ENCODE assay signal across 8 cellular contexts in the genomic region with DNA sequence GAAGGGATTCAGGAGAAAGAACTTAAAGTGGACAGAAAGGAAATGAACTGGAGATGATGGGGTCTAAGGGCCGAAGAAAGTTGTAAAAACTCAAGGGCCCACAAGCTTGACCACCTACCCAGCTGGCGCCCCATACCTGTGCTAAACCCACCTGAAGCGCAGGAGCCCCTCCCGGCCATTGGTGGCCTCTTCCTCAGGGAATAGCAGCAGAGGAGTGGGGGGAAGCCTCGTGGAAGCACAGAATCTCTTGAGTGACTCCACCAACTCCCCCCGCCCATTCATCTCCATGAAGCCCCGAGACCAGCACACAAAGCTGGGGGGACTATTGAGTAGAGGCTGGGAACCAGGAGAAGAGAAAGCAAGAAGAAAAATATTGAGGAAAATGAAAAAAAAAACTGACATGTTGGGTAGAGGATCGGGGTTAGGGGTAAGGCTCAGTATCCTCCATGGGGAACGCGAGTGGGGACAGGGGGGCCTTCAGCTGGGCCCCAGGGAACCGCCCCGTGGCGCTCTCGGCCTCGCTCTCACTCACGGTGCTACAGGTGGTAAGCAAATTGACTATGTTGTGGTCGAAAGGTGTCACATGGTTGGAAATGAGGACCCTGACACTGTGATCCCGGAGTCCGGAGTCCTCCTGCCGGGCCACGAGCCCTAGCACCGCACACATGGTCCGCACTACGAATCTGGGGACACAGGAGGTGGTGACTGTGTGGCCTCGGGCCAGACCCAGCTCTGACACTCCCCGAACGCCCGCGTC. TPM values are rescaled to one million over a fixed set of nuclear protein-coding genes. Genes with fewer than 3 reads are reported as not detected.
DNase-seq lines count a peak whose midpoint lies in the region; ATAC-seq, FAIRE-seq and TF ChIP-seq lines count a peak whose summit lies in the region.

No MANE protein-coding gene starts in this region.

- no peak for TF ChIP-seq POLR2A in stomach (IDR thresholded peaks at IDR 0.05)

- no peak for DNase-seq in activated T-cell treated with anti-CD3 and anti-CD28 coated beads, Interleukin-2, amount 50 U/mL, for 4 hours
- DNase-seq in activated T-cell treated with anti-CD3 and anti-CD28 coated beads for 4 hours (no peak), stomach (no peak), ureter (ENCODE audit: low spot score) (no peak), HTR-8/SVneo (ENCODE audit: insufficient read length, low spot score) (no peak)
- no peak for DNase-seq in activated naive CD8-positive, alpha-beta T cell treated with anti-CD3 and anti-CD28 coated beads for 36 hours

- peak overlapping the region; percentile 93 for H3K4me3 ChIP-seq in iPS-18c (ENCODE audit: insufficient read depth, low read depth, low read length)
- peak overlapping the region; percentile 78 to 94 (median 92) for H3K4me3 ChIP-seq in stomach

- TF ChIP-seq EP300 in stomach (IDR thresholded peaks at IDR 0.05), result no peak

- H3K4me1 Mint-ChIP-seq in activated T-cell treated with anti-CD3 and anti-CD28 coated beads, Interleukin-2, amount 50 U/mL, for 4 hours (ENCODE audit: low read depth), result peaks cover 42% of the 10 kb centered on the region
- H3K4me1 Mint-ChIP-seq in activated naive CD8-positive, alpha-beta T cell treated with anti-CD3 and anti-CD28 coated beads for 36 hours, result peaks cover 40% of the 10 kb centered on the region

- intact Hi-C loops in stomach (cut with DNase I; ENCODE audit: low total_unique reads), result no loop called here

- ATAC-seq in activated T-cell treated with anti-CD3 and anti-CD28 coated beads, Interleukin-2, amount 50 U/mL, for 4 hours, result peak; percentile 5
- peak; percentile 7 for ATAC-seq in HG03196 (IDR thresholded peaks at IDR 0.05; ENCODE audit: unreplicated experiment)

- peak overlapping the region; percentile 99 for H3K4me3 Mint-ChIP-seq in activated T-cell treated with anti-CD3 and anti-CD28 coated beads, Interleukin-2, amount 50 U/mL, for 4 hours
- peak overlapping the region; percentile 98 for H3K4me3 Mint-ChIP-seq in activated naive CD8-positive, alpha-beta T cell treated with anti-CD3 and anti-CD28 coated beads for 36 hours

- H3K27me3 Mint-ChIP-seq in activated T-cell treated with anti-CD3 and anti-CD28 coated beads, Interleukin-2, amount 50 U/mL, for 4 hours (ENCODE audit: low read depth), result no peaks in the 10 kb centered on the region
- no peaks in the 10 kb centered on the region for H3K27me3 Mint-ChIP-seq in activated naive CD8-positive, alpha-beta T cell treated with anti-CD3 and anti-CD28 coated beads for 36 hours

- peaks cover 25 to 53% (median 35%) of the 10 kb centered on the region in 4 donors for H3K4me1 ChIP-seq in stomach

- peaks cover 23 to 52% (median 44%) of the 10 kb centered on the region in 4 donors for H3K36me3 ChIP-seq in stomach

- peak overlapping the region; percentile 68 to 96 (median 91) for H3K27ac ChIP-seq in stomach

- H3K9me3 Mint-ChIP-seq in activated T-cell treated with anti-CD3 and anti-CD28 coated beads, Interleukin-2, amount 50 U/mL, for 4 hours, result no peaks in the 10 kb centered on the region
- H3K9me3 Mint-ChIP-seq in activated naive CD8-positive, alpha-beta T cell treated with anti-CD3 and anti-CD28 coated beads for 36 hours, result peaks cover 2% of the 10 kb centered on the region

- no peak for TF ChIP-seq CTCF in stomach (IDR thresholded peaks at IDR 0.05)

- 14 to 17% (median 14%) methylated on average over 24 to 29 of the region's 29 CpGs for WGBS in stomach, 5 donors

- H3K9me3 ChIP-seq in iPS-18c (ENCODE audit: control insufficient read depth, insufficient read depth, low read length) (peaks cover 4% of the 10 kb centered on the region), stomach (no peaks in the 10 kb centered on the region)

- H3K27ac Mint-ChIP-seq in activated naive CD8-positive, alpha-beta T cell treated with anti-CD3 and anti-CD28 coated beads for 36 hours, result peak overlapping the region; percentile 98

- FAIRE-seq in HTR-8/SVneo (lab: Jason Lieb, UNC), result no peak

- no peaks in the 10 kb centered on the region for H3K27me3 ChIP-seq in stomach

- H3K36me3 Mint-ChIP-seq in activated T-cell treated with anti-CD3 and anti-CD28 coated beads, Interleukin-2, amount 50 U/mL, for 4 hours (ENCODE audit: insufficient read depth), result peaks cover 39% of the 10 kb centered on the region
- H3K36me3 Mint-ChIP-seq in activated naive CD8-positive, alpha-beta T cell treated with anti-CD3 and anti-CD28 coated beads for 36 hours, result peaks cover 64% of the 10 kb centered on the region

RNA-seq across cellular contexts. Expression of gene AUP1, which starts 0.7 kb away (rescaled TPM):
- total RNA-seq in activated T-cell treated with anti-CD3 and anti-CD28 coated beads, Interleukin-2, amount 50 U/mL, for 4 hours, result 100 to 1,000 TPM; 200 to 204 (median 203) TPM
- total RNA-seq in activated naive CD8-positive, alpha-beta T cell treated with anti-CD3 and anti-CD28 coated beads for 36 hours, result 100 to 1,000 TPM; 138 to 140 TPM
- total RNA-seq in stomach (100 to 1,000 TPM in 4 of 5 donors, 10 to 100 TPM in 1; 74.4 to 244 (median 173) TPM), ureter (98.5 TPM)
- 100 to 1,000 TPM in 2 of 3 donors, 10 to 100 TPM in 1; 97.9 to 235 (median 139) TPM for polyA plus RNA-seq in stomach

RNA-seq across cellular contexts. Expression of gene HTRA2, which starts 1.0 kb away (rescaled TPM):
- total RNA-seq in activated T-cell treated with anti-CD3 and anti-CD28 coated beads, Interleukin-2, amount 50 U/mL, for 4 hours, result 10 to 100 TPM; 46.2 to 54.6 (median 50.5) TPM
- total RNA-seq in activated naive CD8-positive, alpha-beta T cell treated with anti-CD3 and anti-CD28 coated beads for 36 hours, result 10 to 100 TPM; 56.8 to 59.3 TPM
- 10 to 100 TPM in 4 of 5 donors, 1 to 10 TPM in 1; 7.6 to 60.0 (median 23.7) TPM for total RNA-seq in stomach
- polyA plus RNA-seq in stomach, result 10 to 100 TPM; 24.4 to 31.2 (median 25.5) TPM
- total RNA-seq in ureter, result 22.4 TPM

RNA-seq across cellular contexts. Expression of gene DQX1, which starts 2.7 kb away (rescaled TPM):
- total RNA-seq in activated T-cell treated with anti-CD3 and anti-CD28 coated beads, Interleukin-2, amount 50 U/mL, for 4 hours, result under 1 TPM; 0.28 to 0.34 (median 0.30) TPM
- under 1 TPM; 0.16 to 0.27 TPM for total RNA-seq in activated naive CD8-positive, alpha-beta T cell treated with anti-CD3 and anti-CD28 coated beads for 36 hours
- total RNA-seq in stomach (10 to 100 TPM in 4 of 5 donors, 1 to 10 TPM in 1; 6.6 to 42.6 (median 22.8) TPM), ureter (1.4 TPM)
- 1 to 10 TPM; 2.1 to 5.3 (median 4.1) TPM for polyA plus RNA-seq in stomach

RNA-seq across cellular contexts. Expression of gene TLX2, which starts 14.5 kb away (rescaled TPM):
- total RNA-seq in activated T-cell treated with anti-CD3 and anti-CD28 coated beads, Interleukin-2, amount 50 U/mL, for 4 hours, result not detected
- under 1 TPM in 1 of 2 experiments, not detected in 1; 0.12 TPM for total RNA-seq in activated naive CD8-positive, alpha-beta T cell treated with anti-CD3 and anti-CD28 coated beads for 36 hours
- under 1 TPM in 1 of 5 donors, not detected in 4; 0.73 TPM for total RNA-seq in stomach
- polyA plus RNA-seq in stomach, result under 1 TPM in 1 of 3 donors, not detected in 2; 0.28 TPM
- not detected for total RNA-seq in ureter

RNA-seq across cellular contexts. Expression of gene PCGF1, which starts 21.3 kb away (rescaled TPM):
- 10 to 100 TPM; 21.7 to 32.4 (median 28.8) TPM for total RNA-seq in activated T-cell treated with anti-CD3 and anti-CD28 coated beads, Interleukin-2, amount 50 U/mL, for 4 hours
- 10 to 100 TPM; 17.7 to 18.9 TPM for total RNA-seq in activated naive CD8-positive, alpha-beta T cell treated with anti-CD3 and anti-CD28 coated beads for 36 hours
- total RNA-seq in stomach (10 to 100 TPM in 2 of 5 donors, 1 to 10 TPM in 3; 1.9 to 49.6 (median 6.4) TPM), ureter (46.6 TPM)
- polyA plus RNA-seq in stomach, result 10 to 100 TPM; 14.7 to 20.8 (median 18.1) TPM
